ENCODE assay signal across 8 cellular contexts in genomic region chr11:68003846-68004550, GRCh38. TPM values are rescaled to one million over a fixed set of nuclear protein-coding genes. Genes with fewer than 3 reads are reported as not detected.
DNase-seq lines count a peak whose midpoint lies in the region; ATAC-seq and TF ChIP-seq lines count a peak whose summit lies in the region.

Gene UNC93B1, minus strand, starts transcription at chr11:68004097. Its CDS starts 54 bp downstream, at chr11:68004043.

- H3K79me2 ChIP-seq in PC-3 (ENCODE audit: low read length): no peaks in the 10 kb centered on the region

- H3K9ac ChIP-seq in PC-3 (ENCODE audit: low read length): peak within 1 kb of the TSS; percentile 65

- H3K4me3 ChIP-seq in PC-3 (ENCODE audit: low read length) (peak within 1 kb of the TSS; percentile 83), esophagus muscularis mucosa (peak within 1 kb of the TSS; percentile 68 to 98 (median 82))

- H3K27me3 ChIP-seq in PC-3 (ENCODE audit: low read length) (no peaks in the 10 kb centered on the region), esophagus muscularis mucosa (no peaks in the 10 kb centered on the region)

- TF ChIP-seq CTCF in 22Rv1 (IDR thresholded peaks at IDR 0.05) (no peak), PC-3 (conservative IDR thresholded peaks at IDR 0.05; ENCODE audit: low read depth, low read length) (no peak), esophagus muscularis mucosa (IDR thresholded peaks at IDR 0.05) (no peak)

- DNase-seq in PC-3 (peak; percentile 92), activated T-cell treated with anti-CD3 and anti-CD28 coated beads for 48 hours (ENCODE audit: low read depth) (peak; percentile 85), esophagus muscularis mucosa (ENCODE audit: extremely low spot score) (peak; percentile 95)
- DNase-seq in naive thymus-derived CD8-positive, alpha-beta T cell: peak; percentile 63 to 90 (median 70)
- DNase-seq in stimulated activated naive CD4-positive, alpha-beta T cell (lab: John Stamatoyannopoulos, UW): peak; percentile 44 to 76 (median 64)

- H3K9me3 ChIP-seq in PC-3 (ENCODE audit: low read length) (no peaks in the 10 kb centered on the region), esophagus muscularis mucosa (no peaks in the 10 kb centered on the region)

- 33% methylated on average over 1 of the region's 64 CpGs for WGBS in esophagus muscularis mucosa

- H3K4me3 Mint-ChIP-seq in naive thymus-derived CD8-positive, alpha-beta T cell: peak within 1 kb of the TSS; percentile 80 to 93 (median 87)

- BruUV-seq in PC-3 (replicated peaks; lab: Mats Ljungman, UMichigan): no TSS peak

- no peak for TF ChIP-seq EP300 in esophagus muscularis mucosa (IDR thresholded peaks at IDR 0.05)

- H4K20me1 ChIP-seq in PC-3 (ENCODE audit: low read length): no peaks in the 10 kb centered on the region

- no peaks in the 10 kb centered on the region for H3K27me3 Mint-ChIP-seq in naive thymus-derived CD8-positive, alpha-beta T cell

- no peaks in the 10 kb centered on the region for H3K36me3 ChIP-seq in PC-3 (ENCODE audit: low read depth, low read length)
- no peaks in the 10 kb centered on the region for H3K36me3 ChIP-seq in esophagus muscularis mucosa

- ATAC-seq in GM18505 (IDR thresholded peaks at IDR 0.05; ENCODE audit: unreplicated experiment): peak; percentile 44
- peak; percentile 54 for ATAC-seq in HG03159 (IDR thresholded peaks at IDR 0.05; ENCODE audit: unreplicated experiment)
- peak; percentile 93 for ATAC-seq in PC-3
- peak; percentile 79 to 81 for ATAC-seq in naive thymus-derived CD8-positive, alpha-beta T cell

- H3K4me1 Mint-ChIP-seq in naive thymus-derived CD8-positive, alpha-beta T cell: peaks cover 12 to 37% (median 28%) of the 10 kb centered on the region in 4 donors

- peaks cover 0 to 2% (median 0%) of the 10 kb centered on the region in 3 donors for H3K36me3 Mint-ChIP-seq in naive thymus-derived CD8-positive, alpha-beta T cell

- H3F3A ChIP-seq in PC-3 (ENCODE audit: low read length, unreplicated experiment): no peaks in the 10 kb centered on the region

- H3K27ac Mint-ChIP-seq in naive thymus-derived CD8-positive, alpha-beta T cell: peak within 1 kb of the TSS; percentile 56 to 92 (median 88)

- TF ChIP-seq POLR2A in GM18505 (IDR thresholded peaks at IDR 0.05; ENCODE audit: borderline replicate concordance, extremely low read depth, insufficient read depth, insufficient read length): peak; percentile 82
- peak; percentile 38 for TF ChIP-seq POLR2A in esophagus muscularis mucosa (IDR thresholded peaks at IDR 0.05; ENCODE audit: low read depth)

- no peaks in the 10 kb centered on the region for H3K9me2 ChIP-seq in PC-3 (replicated peaks; ENCODE audit: low read length)

- H2AFZ ChIP-seq in PC-3 (ENCODE audit: low read length): peak within 1 kb of the TSS; percentile 85

- no peaks in the 10 kb centered on the region for H3K9me3 Mint-ChIP-seq in naive thymus-derived CD8-positive, alpha-beta T cell

- POLR2A ChIA-PET in PC-3 (lab: Charles Lee; ENCODE audit: unreplicated experiment): no interaction called here
- POLR2A ChIA-PET in naive thymus-derived CD8-positive, alpha-beta T cell (lab: Charles Lee): interaction anchor here (0.5 to 2.4 kb wide), 4 partner anchors 27 to 210 kb away, joined by 3 to 6 read pairs (median 4); partner anchors contain the start of genes NDUFS8 and TCIRG1

- H3K27ac ChIP-seq in 22Rv1 (peak within 1 kb of the TSS; percentile 58), PC-3 (ENCODE audit: low read length) (no peak within 1 kb of the TSS), esophagus muscularis mucosa (replicated peaks in 1 of 4) (peak within 1 kb of the TSS; percentile 63 to 82 (median 75))

- H3K4me2 ChIP-seq in PC-3 (ENCODE audit: low read length): peak within 1 kb of the TSS; percentile 99

- CTCF ChIA-PET in PC-3 (lab: Charles Lee): no interaction called here

- intact Hi-C loops in PC-3 (cut with micrococcal nuclease): no loop called here
- intact Hi-C loops in esophagus muscularis mucosa (cut with DNase I): no loop called here

- H3K4me1 ChIP-seq in PC-3 (ENCODE audit: insufficient read depth, low read length) (peaks cover 14% of the 10 kb centered on the region), esophagus muscularis mucosa (peaks cover 5 to 30% (median 22%) of the 10 kb centered on the region in 4 donors)

RNA-seq across cellular contexts. Expression of gene UNC93B1, which starts in this region (rescaled TPM):
- 66.8 and 77.0 TPM in 2 replicates for total RNA-seq in PC-3 (2014; rRNA removed)
- 10 to 100 TPM; 16.6 to 38.4 (median 31.6) TPM for total RNA-seq in esophagus muscularis mucosa
- 10 to 100 TPM; 15.1 to 17.4 TPM for total RNA-seq in naive thymus-derived CD8-positive, alpha-beta T cell
- polyA plus RNA-seq in naive thymus-derived CD8-positive, alpha-beta T cell: 10 to 100 TPM in 2 of 3 donors, 1 to 10 TPM in 1; 8.9 to 11.0 (median 10.8) TPM
